10 cellular contexts compared by ENCODE assay signal in the genomic region with DNA sequence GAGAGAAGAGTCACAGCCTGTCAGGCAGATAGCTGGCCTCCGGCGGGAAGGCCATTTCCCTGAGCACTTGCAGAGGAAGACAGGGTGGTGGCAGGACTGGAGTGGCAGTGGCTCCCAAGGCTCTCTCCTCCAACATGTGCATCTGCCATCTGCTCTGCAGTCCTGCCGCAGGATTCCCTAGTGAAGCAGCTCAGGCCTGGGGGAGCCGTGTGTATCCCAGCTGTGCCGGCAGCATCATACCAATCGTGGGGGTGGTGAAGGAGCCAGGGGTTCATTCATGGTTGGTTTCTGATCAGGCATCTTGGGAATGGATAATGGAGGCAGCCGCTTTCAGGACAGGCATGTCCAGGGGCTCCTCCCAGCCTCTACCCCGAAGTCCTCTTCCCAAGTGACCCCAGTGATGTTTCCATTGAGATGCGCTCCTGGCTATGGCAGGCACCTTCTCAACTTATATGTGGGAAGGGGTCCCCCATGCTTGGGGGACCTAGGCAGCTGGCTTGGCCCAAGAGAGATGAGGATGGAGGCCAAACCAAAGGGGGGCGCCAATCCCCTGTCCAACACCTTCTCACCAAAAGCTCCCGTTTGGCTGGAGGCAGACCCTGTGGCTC. TPM values are rescaled to one million over a fixed set of nuclear protein-coding genes. Genes with fewer than 3 reads are reported as not detected.
DNase-seq lines count a peak whose midpoint lies in the region; ATAC-seq and TF ChIP-seq lines count a peak whose summit lies in the region.
"Had no signal": no experiment of that assay in that cellular context is flagged by ENCODE, and none has a peak within 500 bp of the region (broad histone marks: within the 10 kb centered on the region; RNA-seq: fewer than 3 reads in every experiment).

No MANE protein-coding gene starts in this region.

- H3K18ac ChIP-seq in mesenchymal stem cell (ENCODE audit: low read depth in 1 of 2, low read length in 2 of 2): no peak overlapping the region

- 97% methylated on average over 9 of the region's 11 CpGs for WGBS in mesenchymal stem cell

- no peak overlapping the region for H3K4me2 ChIP-seq in mesenchymal stem cell (ENCODE audit: low read length, poor library complexity, severe bottlenecking)
- H3K4me2 ChIP-seq: hepatocyte had no signal

- H3K23ac ChIP-seq in mesenchymal stem cell (ENCODE audit: low read length in 2 of 2): no peak overlapping the region

- no peak overlapping the region for H4K91ac ChIP-seq in mesenchymal stem cell (ENCODE audit: low read length)

- CTCF ChIA-PET in AG04450 (lab: Charles Lee): interaction anchor here (1.1 kb wide), 1 partner anchor 22 kb away, joined by 3 read pairs; no protein-coding TSS in a partner anchor
- CTCF ChIA-PET in WTC11 (lab: Charles Lee): interaction anchor here (0.6 to 1.6 kb wide), 8 partner anchors 17 to 123 kb away, joined by 3 to 7 read pairs (median 4); a partner anchor contains a TSS

- POLR2A ChIA-PET in AG04450 (lab: Yijun Ruan, JAX): interaction anchor here (0.5 to 2.3 kb wide), 3 partner anchors 13 to 471 kb away, joined by 3 to 9 read pairs (median 4); no protein-coding TSS in a partner anchor
- POLR2A ChIA-PET in WTC11 (lab: Charles Lee): interaction anchor here (0.6 to 1.2 kb wide), 2 partner anchors 26 to 35 kb away, joined by 3 to 4 read pairs; no protein-coding TSS in a partner anchor

- H3K9me3 ChIP-seq in AG04450 (ENCODE audit: control insufficient read depth, insufficient read depth, low read length) (no peaks in the 10 kb centered on the region; the same call in 1 of the 2 replicates), mesenchymal stem cell (ENCODE audit: control insufficient read depth, low read length) (no peaks in the 10 kb centered on the region)
- H3K9me3 ChIP-seq: Peyer's patch had no signal

- no peak overlapping the region for H2BK15ac ChIP-seq in mesenchymal stem cell (ENCODE audit: low read depth, poor library complexity, severe bottlenecking)

- no peak overlapping the region for H2AFZ ChIP-seq in mesenchymal stem cell (ENCODE audit: low read depth, low read length)
- H2AFZ ChIP-seq: hepatocyte had no signal

- H2BK12ac ChIP-seq in mesenchymal stem cell (ENCODE audit: low read length in 2 of 2): no peak overlapping the region

- peaks cover 43% of the 10 kb centered on the region for H3K4me1 ChIP-seq in mesenchymal stem cell (ENCODE audit: control insufficient read depth, insufficient read depth, low read depth, low read length)
- H3K4me1 ChIP-seq: Peyer's patch had no signal

- no peak overlapping the region for H3K4ac ChIP-seq in mesenchymal stem cell (ENCODE audit: low read depth in 1 of 2, low read length in 2 of 2)

- TF ChIP-seq CTCF in AG04450 (IDR thresholded peaks at IDR 0.05; ENCODE audit: low read depth, low read length) (no peak), WTC11 (IDR thresholded peaks at IDR 0.05) (no peak)

- H3K27ac Mint-ChIP-seq in WTC11: no peak overlapping the region

- H2BK120ac ChIP-seq in mesenchymal stem cell (ENCODE audit: low read depth, low read length): no peak overlapping the region

- H3K4me3 ChIP-seq in AG04450 (ENCODE audit: low read depth, low read length) (no peak overlapping the region), mesenchymal stem cell (ENCODE audit: insufficient read depth in 1 of 2, low read depth in 1 of 2, low read length in 2 of 2) (no peak overlapping the region)
- H3K4me3 ChIP-seq: hepatocyte had no signal

- H3K79me1 ChIP-seq in mesenchymal stem cell (replicated peaks; ENCODE audit: low read length, poor library complexity, severe bottlenecking): peaks cover 4% of the 10 kb centered on the region

- H3K27ac ChIP-seq in AG04450 (ENCODE audit: low read depth, low read length) (peak overlapping the region; percentile 57), mesenchymal stem cell (ENCODE audit: low read length, poor library complexity, severe bottlenecking) (peak overlapping the region; percentile 1)
- H3K27ac ChIP-seq: hepatocyte had no signal

- DNase-seq in AG04450 (ENCODE audit: low read depth, low spot score) (no peak), WTC11 (ENCODE audit: low spot score) (peak; percentile 38), mesenchymal stem cell (no peak), NAMALWA (ENCODE audit: low spot score) (no peak)
- DNase-seq in activated CD4-positive, alpha-beta T cell treated with anti-CD3 and anti-CD28 coated beads, Interleukin-2, amount 50 U/mL, for 4 hours: no peak
- DNase-seq: activated T-cell treated with anti-CD3 and anti-CD28 coated beads, Interleukin-2, amount 50 U/mL, for 4 hours; Peyer's patch; stimulated activated naive CD4-positive, alpha-beta T cell had no signal

- peaks cover 9% of the 10 kb centered on the region for H3K4me1 Mint-ChIP-seq in WTC11

- peaks cover 7% of the 10 kb centered on the region for H3K36me3 Mint-ChIP-seq in WTC11

- no peak overlapping the region for H2BK5ac ChIP-seq in mesenchymal stem cell (ENCODE audit: low read depth, low read length, poor library complexity, severe bottlenecking)

- H3K14ac ChIP-seq in mesenchymal stem cell (ENCODE audit: low read length in 2 of 2): no peak overlapping the region

- H3K27me3 ChIP-seq in AG04450 (ENCODE audit: control insufficient read depth, insufficient read depth, low read length) (no peaks in the 10 kb centered on the region), mesenchymal stem cell (ENCODE audit: control insufficient read depth in 1 of 2, insufficient read depth in 1 of 2, low read length in 2 of 2) (no peaks in the 10 kb centered on the region)
- H3K27me3 ChIP-seq: hepatocyte, Peyer's patch had no signal

- H3K9ac ChIP-seq in mesenchymal stem cell (ENCODE audit: low read length): no peak overlapping the region

- H3K4me3 Mint-ChIP-seq in WTC11: no peak overlapping the region
- H3K4me3 Mint-ChIP-seq: activated T-cell treated with anti-CD3 and anti-CD28 coated beads, Interleukin-2, amount 50 U/mL, for 4 hours had no signal

- H3K27me3 Mint-ChIP-seq in WTC11 (ENCODE audit: low read depth): no peaks in the 10 kb centered on the region; the same call in 1 of the 2 replicates

- peaks cover 28 to 52% of the 10 kb centered on the region in 2 experiments for H3K36me3 ChIP-seq in mesenchymal stem cell (ENCODE audit: control insufficient read depth in 1 of 2, insufficient read depth in 2 of 2, low read depth in 1 of 2, low read length in 2 of 2)

- peak; percentile 11 for ATAC-seq in WTC11
- ATAC-seq in GM21576 (IDR thresholded peaks at IDR 0.05; ENCODE audit: unreplicated experiment): no peak
- ATAC-seq: activated T-cell treated with anti-CD3 and anti-CD28 coated beads, Interleukin-2, amount 50 U/mL, for 4 hours had no signal

- H3K9me3 Mint-ChIP-seq in WTC11: no peaks in the 10 kb centered on the region
- H3K9me3 Mint-ChIP-seq: activated T-cell treated with anti-CD3 and anti-CD28 coated beads, Interleukin-2, amount 50 U/mL, for 4 hours had no signal

- no peak overlapping the region for H4K8ac ChIP-seq in mesenchymal stem cell (ENCODE audit: low read length)

- no peak overlapping the region for H2AK5ac ChIP-seq in mesenchymal stem cell (ENCODE audit: low read length, severe bottlenecking)

TF ChIP-seq in WTC11, 78 proteins besides CTCF, POLR2A, EP300 and RAD21:
- TF ChIP-seq, protein P1, sequence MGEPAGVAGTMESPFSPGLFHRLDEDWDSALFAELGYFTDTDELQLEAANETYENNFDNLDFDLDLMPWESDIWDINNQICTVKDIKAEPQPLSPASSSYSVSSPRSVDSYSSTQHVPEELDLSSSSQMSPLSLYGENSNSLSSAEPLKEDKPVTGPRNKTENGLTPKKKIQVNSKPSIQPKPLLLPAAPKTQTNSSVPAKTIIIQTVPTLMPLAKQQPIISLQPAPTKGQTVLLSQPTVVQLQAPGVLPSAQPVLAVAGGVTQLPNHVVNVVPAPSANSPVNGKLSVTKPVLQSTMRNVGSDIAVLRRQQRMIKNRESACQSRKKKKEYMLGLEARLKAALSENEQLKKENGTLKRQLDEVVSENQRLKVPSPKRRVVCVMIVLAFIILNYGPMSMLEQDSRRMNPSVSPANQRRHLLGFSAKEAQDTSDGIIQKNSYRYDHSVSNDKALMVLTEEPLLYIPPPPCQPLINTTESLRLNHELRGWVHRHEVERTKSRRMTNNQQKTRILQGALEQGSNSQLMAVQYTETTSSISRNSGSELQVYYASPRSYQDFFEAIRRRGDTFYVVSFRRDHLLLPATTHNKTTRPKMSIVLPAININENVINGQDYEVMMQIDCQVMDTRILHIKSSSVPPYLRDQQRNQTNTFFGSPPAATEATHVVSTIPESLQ (CRISPR knock-in tag; IDR thresholded peaks at IDR 0.05): no peak
- TF ChIP-seq CREB1 (CRISPR knock-in tag; IDR thresholded peaks at IDR 0.05) (no peak), TCF7 (CRISPR knock-in tag; IDR thresholded peaks at IDR 0.05; ENCODE audit: low read depth) (no peak)
- TF ChIP-seq, protein P2, sequence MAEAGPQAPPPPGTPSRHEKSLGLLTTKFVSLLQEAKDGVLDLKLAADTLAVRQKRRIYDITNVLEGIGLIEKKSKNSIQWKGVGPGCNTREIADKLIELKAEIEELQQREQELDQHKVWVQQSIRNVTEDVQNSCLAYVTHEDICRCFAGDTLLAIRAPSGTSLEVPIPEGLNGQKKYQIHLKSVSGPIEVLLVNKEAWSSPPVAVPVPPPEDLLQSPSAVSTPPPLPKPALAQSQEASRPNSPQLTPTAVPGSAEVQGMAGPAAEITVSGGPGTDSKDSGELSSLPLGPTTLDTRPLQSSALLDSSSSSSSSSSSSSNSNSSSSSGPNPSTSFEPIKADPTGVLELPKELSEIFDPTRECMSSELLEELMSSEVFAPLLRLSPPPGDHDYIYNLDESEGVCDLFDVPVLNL (CRISPR knock-in tag; IDR thresholded peaks at IDR 0.05; ENCODE audit: borderline replicate concordance, low read depth): no peak

RNA-seq across cellular contexts. Expression of a gene that starts 6.1 kb away (rescaled TPM):
- 3,100 and 3,444 TPM in 2 replicates for polyA plus RNA-seq in AG04450 (2011; rRNA removed)
- 838 and 956 TPM in 2 replicates for polyA minus RNA-seq in AG04450 (2011; rRNA and poly(A)+ RNA removed)
- 51.1 to 71.5 TPM (median 53.9 TPM) in 3 replicates for total RNA-seq in WTC11 (2021)
- polyA plus RNA-seq in mesenchymal stem cell (2013, experiment 1 of 2): 563 TPM
- polyA plus RNA-seq in mesenchymal stem cell (2013, experiment 2 of 2): 558 TPM

RNA-seq across cellular contexts. Expression of a gene that starts 26.6 kb away (rescaled TPM):
- polyA plus RNA-seq in AG04450 (2011; rRNA removed): 23.5 and 26.9 TPM in 2 replicates
- polyA minus RNA-seq in AG04450 (2011; rRNA and poly(A)+ RNA removed): 35.1 and 40.0 TPM in 2 replicates
- total RNA-seq in WTC11 (2021): 39.4 to 48.9 TPM (median 41.9 TPM) in 3 replicates
- polyA plus RNA-seq in mesenchymal stem cell (2013, experiment 1 of 2): 18.3 TPM
- polyA plus RNA-seq in mesenchymal stem cell (2013, experiment 2 of 2): 17.5 TPM

RNA-seq across cellular contexts. Expression of a gene that starts 26.8 kb away (rescaled TPM):
- polyA plus RNA-seq in AG04450 (2011; rRNA removed): 32.5 and 45.0 TPM in 2 replicates
- polyA minus RNA-seq in AG04450 (2011; rRNA and poly(A)+ RNA removed): 59.4 and 84.3 TPM in 2 replicates
- total RNA-seq in WTC11 (2021): 20.7 to 27.6 TPM (median 20.9 TPM) in 3 replicates
- polyA plus RNA-seq in mesenchymal stem cell (2013, experiment 1 of 2): 32.2 TPM
- 32.8 TPM for polyA plus RNA-seq in mesenchymal stem cell (2013, experiment 2 of 2)

RNA-seq across cellular contexts. Expression of a gene that starts 27.2 kb away (rescaled TPM):
- 15.1 and 15.2 TPM in 2 replicates for polyA plus RNA-seq in AG04450 (2011; rRNA removed)
- 42.4 and 52.5 TPM in 2 replicates for polyA minus RNA-seq in AG04450 (2011; rRNA and poly(A)+ RNA removed)
- 35.4 to 45.0 TPM (median 37.8 TPM) in 3 replicates for total RNA-seq in WTC11 (2021)
- polyA plus RNA-seq in mesenchymal stem cell (2013, experiment 1 of 2): 13.9 TPM
- polyA plus RNA-seq in mesenchymal stem cell (2013, experiment 2 of 2): 13.3 TPM
